In genomic region chr20:4592316-4593148, GRCh38 we compare ENCODE assay signal across 7 cellular contexts.
DNase-seq lines count a peak whose midpoint lies in the region; ATAC-seq and TF ChIP-seq lines count a peak whose summit lies in the region.

No MANE protein-coding gene starts in this region.

- no peak overlapping the region for H3K4me3 ChIP-seq in GM12875 (ENCODE audit: low read depth, low read length)
- H3K4me3 ChIP-seq in lung = no peak overlapping the region

- TF ChIP-seq CTCF in GM12875 (IDR thresholded peaks at IDR 0.05; ENCODE audit: borderline replicate concordance, insufficient read depth, low read depth, low read length) (peak; percentile 94), lung (IDR thresholded peaks at IDR 0.05; ENCODE audit: control extremely low read depth, extremely low read depth) (peak; percentile 80)

- peak overlapping the region in 1 of 2 donors; percentile 2 for H3K27ac ChIP-seq in lung (ENCODE audit: low read depth in 1 of 2, low read length in 1 of 2)

- peaks cover 0 to 8% of the 10 kb centered on the region in 2 donors for H3K4me1 ChIP-seq in lung (ENCODE audit: control insufficient read depth in 2 of 2, insufficient read depth in 2 of 2, low read length in 2 of 2)

- no peaks in the 10 kb centered on the region for H3K9me3 ChIP-seq in lung (ENCODE audit: control insufficient read depth in 2 of 2, insufficient read depth in 1 of 2, low read length in 1 of 2)

- DNase-seq in MV-4-11 (lab: John Stamatoyannopoulos, UW) (peak; percentile 36), dedifferentiated amniotic fluid mesenchymal stem cell (ENCODE audit: extremely low spot score) (peak; percentile 18), lung (ENCODE audit: low spot score) (peak; percentile 60)
- peak; percentile 37 for DNase-seq in activated CD4-positive, alpha-beta T cell treated with anti-CD3 and anti-CD28 coated beads for 1 hour
- DNase-seq in stimulated activated CD8-positive, alpha-beta memory T cell treated with anti-CD3 and anti-CD28 coated beads, Interleukin-12 subunit alpha, Interleukin-12 subunit beta, amount 100 ng/mL, for 24 hours (ENCODE audit: extremely low read depth) = peak; percentile 5

- ATAC-seq in lung (ENCODE audit: insufficient read depth, low FRiP score) = peak; percentile 78
- ATAC-seq in HG03025 (IDR thresholded peaks at IDR 0.05; ENCODE audit: low FRiP score, unreplicated experiment) = no peak

- no peaks in the 10 kb centered on the region for H3K36me3 ChIP-seq in lung (ENCODE audit: control insufficient read depth in 2 of 2, insufficient read depth in 2 of 2, low read length in 2 of 2)

- no peaks in the 10 kb centered on the region for H3K27me3 ChIP-seq in lung (ENCODE audit: control insufficient read depth, insufficient read depth)

- 7 to 8% methylated on average over 41 to 46 of the region's 46 CpGs for WGBS in lung, 2 donors

Comparison
In these comparisons a context has a peak if more than half of its experiments do, and no peak if none do; other contexts are left out.
1. DNase-seq: peak in every context shown above with its lines; median percentile 60 in lung; 37 in activated CD4-positive, alpha-beta T cell treated with anti-CD3 and anti-CD28 coated beads for 1 hour; 36 in MV-4-11; 18 in dedifferentiated amniotic fluid mesenchymal stem cell; 5 in stimulated activated CD8-positive, alpha-beta memory T cell treated with anti-CD3 and anti-CD28 coated beads, Interleukin-12 subunit alpha, Interleukin-12 subunit beta, amount 100 ng/mL, for 24 hours.